In the genomic region with DNA sequence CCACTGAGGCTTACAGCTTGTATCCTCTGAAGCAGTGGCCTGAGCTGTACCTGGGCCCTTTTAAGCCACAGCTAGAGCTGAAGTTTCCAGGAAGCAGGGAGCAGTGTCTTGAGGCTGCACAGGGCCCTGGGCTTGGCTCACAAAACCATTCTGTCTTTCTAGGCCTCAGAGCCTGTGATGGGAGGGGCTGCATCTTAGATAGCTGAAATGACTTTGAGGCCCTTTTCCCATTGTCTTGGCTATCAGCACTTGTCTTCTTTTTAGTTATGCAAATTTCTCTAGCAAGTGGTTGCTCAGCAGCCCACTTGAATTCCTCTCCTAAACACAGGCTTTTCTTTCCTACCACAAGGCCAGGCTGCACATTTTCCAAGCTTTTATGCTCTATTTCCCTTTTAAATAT, we compare ENCODE assay signal across 28 cellular contexts.
DNase-seq lines count a peak whose midpoint lies in the region; ATAC-seq, FAIRE-seq and TF ChIP-seq lines count a peak whose summit lies in the region.
"Had no signal": no experiment of that assay in that cellular context is flagged by ENCODE, and none has a peak within 500 bp of the region (broad histone marks: within the 10 kb centered on the region; RNA-seq: fewer than 3 reads in every experiment).

No MANE protein-coding gene starts in this region.

- POLR2A ChIA-PET in H1 (lab: Charles Lee; ENCODE audit: partially characterized antibody) (interaction anchor here (1.0 kb wide), 1 partner anchor 10 kb away, joined by 3 read pairs; no protein-coding TSS in a partner anchor), Caco-2 (lab: Charles Lee) (no interaction called here)

- H3K4me3 ChIP-seq in H1 (ENCODE audit: extremely low read depth in 1 of 4, insufficient read depth in 2 of 4, low read depth in 3 of 4, low read length in 4 of 4) (peak overlapping the region in 3 of 4 experiments; percentile 1 to 8 (median 7); a peak in 2 of 8 replicates), iPS-18c (ENCODE audit: insufficient read depth, low read depth, low read length) (peak overlapping the region; percentile 9; the same call in 1 of the 2 replicates), upper lobe of right lung (no peak overlapping the region), Caco-2 (ENCODE audit: low read depth, low read length) (no peak overlapping the region)
- H3K4me3 ChIP-seq: Peyer's patch, SK-N-MC had no signal

- TF ChIP-seq RAD21 in H1 (IDR thresholded peaks at IDR 0.05 in 1 of 2, conservative IDR thresholded peaks at IDR 0.05 in 1 of 2; ENCODE audit: low read depth in 2 of 2, low read length in 2 of 2): no peak

- TF ChIP-seq CTCF in H1 (IDR thresholded peaks at IDR 0.05; ENCODE audit: control extremely low read depth in 1 of 3, insufficient read depth in 1 of 3, low read depth in 1 of 3, low read length in 3 of 3) (no peak), upper lobe of right lung (IDR thresholded peaks at IDR 0.05) (no peak), Caco-2 (IDR thresholded peaks at IDR 0.05; ENCODE audit: insufficient read depth in 1 of 2, low read depth in 1 of 2, low read length in 1 of 2, severe bottlenecking in 1 of 2, unreplicated experiment in 1 of 2) (no peak)

- no peaks in the 10 kb centered on the region for H3K79me2 ChIP-seq in H1 (ENCODE audit: control insufficient read depth in 1 of 2, insufficient read depth in 2 of 2, low read length in 2 of 2)

- H3K56ac ChIP-seq in H1 (replicated peaks; ENCODE audit: insufficient read length, low read depth, low read length): no peak overlapping the region

- H3K18ac ChIP-seq in H1 (ENCODE audit: extremely low read depth, low read length): peak overlapping the region; percentile 27; the same call in 1 of the 2 replicates

- no peaks in the 10 kb centered on the region for H3K27me3 Mint-ChIP-seq in stimulated activated naive CD8-positive, alpha-beta T cell treated with anti-CD3 and anti-CD28 coated beads, Interleukin-15, amount 100 ng/mL, for 72 hours
- H3K27me3 Mint-ChIP-seq in Caco-2 (ENCODE audit: insufficient read depth, unreplicated experiment): peaks cover 3% of the 10 kb centered on the region
- H3K27me3 Mint-ChIP-seq: B cell had no signal

- peak; percentile 7 for FAIRE-seq in H1 (lab: Jason Lieb, UNC)
- FAIRE-seq in frontal cortex (lab: Jason Lieb, UNC): no peak
- FAIRE-seq: GM12892, HepG2 had no signal

- no peak overlapping the region for H4K91ac ChIP-seq in H1 (replicated peaks; ENCODE audit: insufficient read length, low read length)

- no peak overlapping the region for H2BK120ac ChIP-seq in H1 (replicated peaks; ENCODE audit: low read depth, low read length)

- H3K9me3 ChIP-seq in H1 (ENCODE audit: insufficient read depth in 2 of 2, low read depth in 1 of 2, low read length in 1 of 2): peaks cover 7 to 8% of the 10 kb centered on the region in 2 experiments; a peak in 3 of 4 replicates
- H3K9me3 ChIP-seq in iPS-18c (ENCODE audit: control insufficient read depth, insufficient read depth, low read length): peaks cover 9% of the 10 kb centered on the region
- no peaks in the 10 kb centered on the region for H3K9me3 ChIP-seq in upper lobe of right lung
- H3K9me3 ChIP-seq in Caco-2: no peaks in the 10 kb centered on the region
- H3K9me3 ChIP-seq: Peyer's patch had no signal

- H3K4ac ChIP-seq in H1 (replicated peaks; ENCODE audit: insufficient read length, low read depth, low read length): no peak overlapping the region

- no peak for TF ChIP-seq EP300 in H1 (IDR thresholded peaks at IDR 0.05; ENCODE audit: borderline replicate concordance in 1 of 2, low read depth in 2 of 2, low read length in 2 of 2)

- no peak overlapping the region for H3K9ac ChIP-seq in H1 (replicated peaks in 1 of 4; ENCODE audit: extremely low read depth in 1 of 4, low read depth in 3 of 4, low read length in 3 of 4)

- 0 out of 2 replicates have a peak overlapping the region, but pooled peaks have one; percentile 42 for H2AFZ ChIP-seq in H1 (ENCODE audit: low read length)

- no peak overlapping the region for H3K4me3 Mint-ChIP-seq in stimulated activated naive CD8-positive, alpha-beta T cell treated with anti-CD3 and anti-CD28 coated beads, Interleukin-15, amount 100 ng/mL, for 72 hours
- H3K4me3 Mint-ChIP-seq in Caco-2 (ENCODE audit: unreplicated experiment): no peak overlapping the region
- H3K4me3 Mint-ChIP-seq: B cell; CD8-positive, alpha-beta T cell had no signal

- H3K79me1 ChIP-seq in H1 (ENCODE audit: low read depth, low read length): no peaks in the 10 kb centered on the region

- peaks cover 0 to 5% (median 0%) of the 10 kb centered on the region in 4 experiments; a peak in 1 of 8 replicates for H3K36me3 ChIP-seq in H1 (ENCODE audit: control insufficient read depth in 2 of 4, insufficient read depth in 4 of 4, low read length in 3 of 4)
- H3K36me3 ChIP-seq in upper lobe of right lung: no peaks in the 10 kb centered on the region
- H3K36me3 ChIP-seq in Caco-2 (ENCODE audit: control insufficient read depth, insufficient read depth, low read length): no peaks in the 10 kb centered on the region
- H3K36me3 ChIP-seq: Peyer's patch had no signal

- H2BK15ac ChIP-seq in H1 (ENCODE audit: low read length): no peak overlapping the region

- H3K27ac Mint-ChIP-seq in stimulated activated naive CD8-positive, alpha-beta T cell treated with anti-CD3 and anti-CD28 coated beads, Interleukin-15, amount 100 ng/mL, for 72 hours: no peak overlapping the region
- no peak overlapping the region for H3K27ac Mint-ChIP-seq in Caco-2 (ENCODE audit: unreplicated experiment)
- H3K27ac Mint-ChIP-seq: B cell; CD8-positive, alpha-beta T cell had no signal

- H2AK5ac ChIP-seq in H1 (ENCODE audit: low read depth, low read length): no peak overlapping the region

- H3K36me3 Mint-ChIP-seq in Caco-2 (ENCODE audit: insufficient read depth, unreplicated experiment): no peaks in the 10 kb centered on the region
- H3K36me3 Mint-ChIP-seq: CD8-positive, alpha-beta T cell had no signal

- no peak overlapping the region for H2BK12ac ChIP-seq in H1 (ENCODE audit: low read depth, low read length)

- H3K23me2 ChIP-seq in H1 (ENCODE audit: low read depth, low read length): no peaks in the 10 kb centered on the region

- H4K8ac ChIP-seq in H1 (ENCODE audit: extremely low read depth, insufficient read depth, low read length): no peak overlapping the region

- no TSS peak for BruUV-seq in Caco-2 (replicated peaks; lab: Mats Ljungman, UMichigan)

- peak; percentile 23 for ATAC-seq in stimulated activated naive CD8-positive, alpha-beta T cell treated with anti-CD3 and anti-CD28 coated beads, Interleukin-15, amount 100 ng/mL, for 72 hours
- ATAC-seq in stimulated activated naive CD8-positive, alpha-beta T cell treated with anti-CD3 and anti-CD28 coated beads, Interleukin-15, Interleukin-2, amounts not matched to agents 100 U/mL and 50 U/mL, for 24 hours: no peak
- ATAC-seq in upper lobe of right lung: peak; percentile 12
- ATAC-seq: CD8-positive, alpha-beta T cell; HepG2 had no signal

- H2BK5ac ChIP-seq in H1 (ENCODE audit: low read depth, low read length): peak overlapping the region; percentile 86

- H3K9me3 Mint-ChIP-seq in stimulated activated naive CD8-positive, alpha-beta T cell treated with anti-CD3 and anti-CD28 coated beads, Interleukin-15, amount 100 ng/mL, for 72 hours: peaks cover 4 to 10% of the 10 kb centered on the region in 2 donors
- no peaks in the 10 kb centered on the region for H3K9me3 Mint-ChIP-seq in Caco-2 (ENCODE audit: unreplicated experiment)

- H3K23ac ChIP-seq in H1 (ENCODE audit: insufficient read length): no peak overlapping the region

- H3K27me3 ChIP-seq in H1 (replicated peaks in 1 of 4; ENCODE audit: control insufficient read depth in 3 of 4, extremely low read depth in 1 of 4, insufficient read depth in 3 of 4, low read length in 3 of 4) (no peaks in the 10 kb centered on the region), upper lobe of right lung (no peaks in the 10 kb centered on the region), Caco-2 (replicated peaks; ENCODE audit: control insufficient read depth, insufficient read depth, low read length) (no peaks in the 10 kb centered on the region)
- H3K27me3 ChIP-seq: Peyer's patch had no signal

- H3K4me1 Mint-ChIP-seq in stimulated activated naive CD8-positive, alpha-beta T cell treated with anti-CD3 and anti-CD28 coated beads, Interleukin-15, amount 100 ng/mL, for 72 hours: no peaks in the 10 kb centered on the region
- H3K4me1 Mint-ChIP-seq in Caco-2 (ENCODE audit: low read depth, unreplicated experiment): no peaks in the 10 kb centered on the region
- H3K4me1 Mint-ChIP-seq: B cell had no signal

- intact Hi-C loops in upper lobe of right lung (cut with DNase I): no loop called here
- intact Hi-C loops in Caco-2 (cut with micrococcal nuclease; ENCODE audit: unreplicated experiment): no loop called here

- no peak overlapping the region for H3K14ac ChIP-seq in H1 (ENCODE audit: insufficient read length)

- DNase-seq in stimulated activated naive CD8-positive, alpha-beta T cell treated with anti-CD3 and anti-CD28 coated beads, Interleukin-15, amount 100 ng/mL, for 72 hours: no peak
- no peak for DNase-seq in stimulated activated naive CD8-positive, alpha-beta T cell treated with anti-CD3 and anti-CD28 coated beads, Interleukin-15, Interleukin-2, amounts not matched to agents 100 U/mL and 50 U/mL, for 24 hours
- no peak for DNase-seq in H1 (ENCODE audit: low read depth in 1 of 2, low spot score in 2 of 2)
- no peak for DNase-seq in upper lobe of right lung
- DNase-seq in frontal cortex (ENCODE audit: low spot score in 2 of 2): no peak
- no peak for DNase-seq in Caco-2
- DNase-seq in DMS53 (lab: John Stamatoyannopoulos, UW): no peak
- DNase-seq: CD8-positive, alpha-beta T cell; DMS 273 treated with DMSO at 0.1 percent for 48 hours; DMS79 treated with DMSO at 0.1 percent for 48 hours; H7; Karpas-422; NCI-H1092; NCI-H1436 treated with DMSO at 0.1 percent for 48 hours; NCI-H1930; NCI-H2107; NCI-H446; NCI-H524 treated with DMSO at 0.1 percent for 48 hours; OCI-M1; Peyer's patch; SIG-M5 had no signal

- H3K4me1 ChIP-seq in H1 (replicated peaks in 1 of 4; ENCODE audit: control insufficient read depth in 3 of 4, insufficient read depth in 4 of 4, low read length in 3 of 4) (peaks cover 0 to 2% (median 1%) of the 10 kb centered on the region in 4 experiments; a peak in 3 of 7 replicates), upper lobe of right lung (no peaks in the 10 kb centered on the region), Caco-2 (no peaks in the 10 kb centered on the region; the same call in 1 of the 2 replicates)
- H3K4me1 ChIP-seq: Peyer's patch had no signal

- H2BK20ac ChIP-seq in H1 (ENCODE audit: low read length): peak overlapping the region; percentile 9; the same call in 1 of the 2 replicates

- H4K20me1 ChIP-seq in H1 (replicated peaks in 1 of 2; ENCODE audit: control insufficient read depth in 1 of 2, insufficient read depth in 2 of 2, low read length in 2 of 2): no peaks in the 10 kb centered on the region

- TF ChIP-seq POLR2A in H1 (IDR thresholded peaks at IDR 0.05; ENCODE audit: control extremely low read depth in 1 of 2, low read depth in 2 of 2, low read length in 2 of 2): no peak

- peak overlapping the region; percentile 14 to 29; a peak in 1 of 4 replicates for H3K4me2 ChIP-seq in H1 (ENCODE audit: insufficient read depth in 1 of 2, low read depth in 2 of 2, low read length in 2 of 2)

- H3K27ac ChIP-seq in H1 (ENCODE audit: low read depth, low read length) (no peak overlapping the region), upper lobe of right lung (no peak overlapping the region)
- H3K27ac ChIP-seq: 22Rv1, C4-2B, Peyer's patch, SK-N-MC had no signal

- CTCF ChIA-PET in H1 (lab: Charles Lee; ENCODE audit: partially characterized antibody): interaction anchor here (0.6 to 2.2 kb wide), 4 partner anchors 9 to 595 kb away, joined by 3 to 13 read pairs (median 3); no protein-coding TSS in a partner anchor
- CTCF ChIA-PET in Caco-2 (lab: Charles Lee): interaction anchor here (1.5 kb wide), 1 partner anchor 9 kb away, joined by 3 read pairs; no protein-coding TSS in a partner anchor

- H4K5ac ChIP-seq in H1 (ENCODE audit: insufficient read length, low read depth, low read length): no peak overlapping the region

Comparison
In these comparisons a context has a peak if more than half of its experiments do, and no peak if none do; other contexts are left out.
1. H3K4me3 ChIP-seq: peak in H1 (3 of 4) and iPS-18c (single experiment); none in upper lobe of right lung (single experiment) and Caco-2 (single experiment).